Comparison of ENCODE assay signal across 35 cellular contexts in the genomic region with DNA sequence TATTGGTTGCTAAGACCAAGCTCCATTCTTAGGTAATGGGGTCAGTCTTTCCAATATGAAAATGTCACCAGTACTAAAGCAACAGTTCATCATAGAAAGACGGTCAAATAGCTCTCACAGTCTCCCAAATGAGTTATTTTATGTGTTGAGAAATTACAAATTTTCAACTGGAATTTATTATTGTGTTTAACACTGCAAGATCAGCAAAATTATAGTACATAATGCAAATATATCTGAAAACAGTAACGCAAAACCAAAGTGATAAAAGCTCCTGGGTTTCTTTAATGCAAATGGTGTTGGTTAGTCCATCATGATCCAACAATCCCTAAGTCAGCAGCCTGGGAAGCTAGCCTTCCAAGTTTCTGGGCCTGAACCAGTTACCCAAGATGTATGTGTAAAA.
"Had no signal": no experiment of that assay in that cellular context is flagged by ENCODE, and none has a peak within 500 bp of the region (broad histone marks: within the 10 kb centered on the region; RNA-seq: fewer than 3 reads in every experiment).

No MANE protein-coding gene starts in this region.

- FAIRE-seq: TTC549 had no signal

- H3K4me1 ChIP-seq: ascending aorta, body of pancreas, breast epithelium had no signal

- H3K27ac Mint-ChIP-seq: activated B cell treated with CpG ODN at 0.5 μM for 24 hours; activated CD4-positive, alpha-beta memory T cell treated with anti-CD3 and anti-CD28 coated beads, Interleukin-2, amount 10 ng/mL, durations not matched to agents 7 days and 5 days; activated CD4-positive, alpha-beta T cell treated with anti-CD3 and anti-CD28 coated beads, Interleukin-2, amount 10 ng/mL, durations not matched to agents 7 days and 5 days; activated CD8-positive, alpha-beta memory T cell treated with anti-CD3 and anti-CD28 coated beads, Interleukin-2, amount 10 ng/mL, durations not matched to agents 7 days and 5 days; activated CD8-positive, alpha-beta T cell treated with anti-CD3 and anti-CD28 coated beads, Interleukin-2, amount 10 ng/mL, durations not matched to agents 7 days and 5 days; activated naive CD4-positive, alpha-beta T cell treated with anti-CD3 and anti-CD28 coated beads, Interleukin-2, amount 10 ng/mL, durations not matched to agents 7 days and 5 days; activated naive CD4-positive, alpha-beta T cell treated with anti-CD3 and anti-CD28 coated beads, Interleukin-2, amount 50 U/mL, for 24 hours; activated naive CD8-positive, alpha-beta T cell; activated naive CD8-positive, alpha-beta T cell treated with anti-CD3 and anti-CD28 coated beads, Interleukin-2, amount 10 ng/mL, durations not matched to agents 7 days and 5 days; activated naive CD8-positive, alpha-beta T cell treated with anti-CD3 and anti-CD28 coated beads, Interleukin-2, amount 50 U/mL, for 24 hours; activated T-cell treated with anti-CD3 and anti-CD28 coated beads, Interleukin-2, amount 50 U/mL, for 24 hours; activated T-helper 2 cell treated with anti-CD3 and anti-CD28 coated beads, Interferon-gamma antibody, Interleukin-2, Interleukin-4, amounts not matched to agents 10 μg/mL and 5 μg/mL and 100 μg/mL, durations not matched to agents 14 hours and 24 hours and 36 hours; T-helper 1 cell treated with Interleukin-12 subunit alpha and Interleukin-12 subunit beta and Interleukin-4 antibody, amounts not matched to agents 30 μg/mL and 1 μg/mL, for 36 hours; T-helper 2 cell treated with Interferon-gamma antibody and Interleukin-4, amounts not matched to agents 5 μg/mL and 100 μg/mL, for 36 hours had no signal

- ATAC-seq: activated CD8-positive, alpha-beta memory T cell treated with anti-CD3 and anti-CD28 coated beads, Interleukin-2, amount 10 ng/mL, durations not matched to agents 7 days and 5 days; activated CD8-positive, alpha-beta T cell treated with anti-CD3 and anti-CD28 coated beads, Interleukin-2, amount 10 ng/mL, durations not matched to agents 7 days and 5 days; activated naive CD8-positive, alpha-beta T cell treated with anti-CD3 and anti-CD28 coated beads, Interleukin-2, amount 50 U/mL, for 24 hours; body of pancreas had no signal

- H3K27me3 ChIP-seq: ascending aorta, body of pancreas, brain microvascular endothelial cell had no signal

- H3K9me3 Mint-ChIP-seq: activated B cell treated with CpG ODN at 0.5 μM for 24 hours; activated CD4-positive, alpha-beta memory T cell treated with anti-CD3 and anti-CD28 coated beads, Interleukin-2, amount 10 ng/mL, durations not matched to agents 7 days and 5 days; activated CD4-positive, alpha-beta T cell treated with anti-CD3 and anti-CD28 coated beads, Interleukin-2, amount 10 ng/mL, durations not matched to agents 7 days and 5 days; activated naive CD4-positive, alpha-beta T cell treated with anti-CD3 and anti-CD28 coated beads, Interleukin-2, amount 10 ng/mL, durations not matched to agents 7 days and 5 days; activated naive CD4-positive, alpha-beta T cell treated with anti-CD3 and anti-CD28 coated beads, Interleukin-2, amount 50 U/mL, for 24 hours; activated naive CD8-positive, alpha-beta T cell treated with anti-CD3 and anti-CD28 coated beads, Interleukin-2, amount 10 ng/mL, durations not matched to agents 7 days and 5 days; activated naive CD8-positive, alpha-beta T cell treated with anti-CD3 and anti-CD28 coated beads, Interleukin-2, amount 50 U/mL, for 24 hours; activated T-cell treated with anti-CD3 and anti-CD28 coated beads, Interleukin-2, amount 50 U/mL, for 24 hours; activated T-helper 2 cell treated with anti-CD3 and anti-CD28 coated beads, Interferon-gamma antibody, Interleukin-2, Interleukin-4, amounts not matched to agents 10 μg/mL and 5 μg/mL and 100 μg/mL, durations not matched to agents 14 hours and 24 hours and 36 hours; T-helper 1 cell treated with Interleukin-12 subunit alpha and Interleukin-12 subunit beta and Interleukin-4 antibody, amounts not matched to agents 30 μg/mL and 1 μg/mL, for 36 hours; T-helper 2 cell treated with Interferon-gamma antibody and Interleukin-4, amounts not matched to agents 5 μg/mL and 100 μg/mL, for 36 hours had no signal

- H3K36me3 Mint-ChIP-seq: activated CD8-positive, alpha-beta memory T cell treated with anti-CD3 and anti-CD28 coated beads, Interleukin-2, amount 10 ng/mL, durations not matched to agents 7 days and 5 days; activated naive CD4-positive, alpha-beta T cell treated with anti-CD3 and anti-CD28 coated beads, Interleukin-2, amount 10 ng/mL, durations not matched to agents 7 days and 5 days; activated naive CD4-positive, alpha-beta T cell treated with anti-CD3 and anti-CD28 coated beads, Interleukin-2, amount 50 U/mL, for 24 hours; activated naive CD8-positive, alpha-beta T cell; activated naive CD8-positive, alpha-beta T cell treated with anti-CD3 and anti-CD28 coated beads, Interleukin-2, amount 10 ng/mL, durations not matched to agents 7 days and 5 days had no signal

- H3K4me3 ChIP-seq: ascending aorta, body of pancreas, breast epithelium had no signal

- H3K36me3 ChIP-seq: ascending aorta, brain microvascular endothelial cell, breast epithelium had no signal

- H3K4me1 Mint-ChIP-seq: activated B cell treated with CpG ODN at 0.5 μM for 24 hours; activated naive CD4-positive, alpha-beta T cell treated with anti-CD3 and anti-CD28 coated beads, Interleukin-2, amount 50 U/mL, for 24 hours; activated naive CD8-positive, alpha-beta T cell treated with anti-CD3 and anti-CD28 coated beads, Interleukin-2, amount 50 U/mL, for 24 hours had no signal

- H3K9me3 ChIP-seq: ascending aorta, body of pancreas, breast epithelium had no signal

- H3K4me3 Mint-ChIP-seq: activated B cell treated with CpG ODN at 0.5 μM for 24 hours; activated CD4-positive, alpha-beta memory T cell treated with anti-CD3 and anti-CD28 coated beads, Interleukin-2, amount 10 ng/mL, durations not matched to agents 7 days and 5 days; activated CD4-positive, alpha-beta T cell treated with anti-CD3 and anti-CD28 coated beads, Interleukin-2, amount 10 ng/mL, durations not matched to agents 7 days and 5 days; activated CD8-positive, alpha-beta memory T cell treated with anti-CD3 and anti-CD28 coated beads, Interleukin-2, amount 10 ng/mL, durations not matched to agents 7 days and 5 days; activated CD8-positive, alpha-beta T cell treated with anti-CD3 and anti-CD28 coated beads, Interleukin-2, amount 10 ng/mL, durations not matched to agents 7 days and 5 days; activated naive CD4-positive, alpha-beta T cell treated with anti-CD3 and anti-CD28 coated beads, Interleukin-2, amount 10 ng/mL, durations not matched to agents 7 days and 5 days; activated naive CD4-positive, alpha-beta T cell treated with anti-CD3 and anti-CD28 coated beads, Interleukin-2, amount 50 U/mL, for 24 hours; activated naive CD8-positive, alpha-beta T cell; activated naive CD8-positive, alpha-beta T cell treated with anti-CD3 and anti-CD28 coated beads, Interleukin-2, amount 10 ng/mL, durations not matched to agents 7 days and 5 days; activated naive CD8-positive, alpha-beta T cell treated with anti-CD3 and anti-CD28 coated beads, Interleukin-2, amount 50 U/mL, for 24 hours; activated T-cell treated with anti-CD3 and anti-CD28 coated beads, Interleukin-2, amount 50 U/mL, for 24 hours; T-helper 1 cell treated with Interleukin-12 subunit alpha and Interleukin-12 subunit beta and Interleukin-4 antibody, amounts not matched to agents 30 μg/mL and 1 μg/mL, for 36 hours; T-helper 2 cell treated with Interferon-gamma antibody and Interleukin-4, amounts not matched to agents 5 μg/mL and 100 μg/mL, for 36 hours had no signal

- DNase-seq: activated B cell treated with CpG ODN at 0.5 μM for 24 hours; activated CD4-positive, alpha-beta memory T cell treated with anti-CD3 and anti-CD28 coated beads, Interleukin-2, amount 10 ng/mL, durations not matched to agents 7 days and 5 days; activated CD4-positive, alpha-beta T cell treated with anti-CD3 and anti-CD28 coated beads for 4 hours; activated CD4-positive, alpha-beta T cell treated with anti-CD3 and anti-CD28 coated beads, Interleukin-2, amount 10 ng/mL, durations not matched to agents 7 days and 5 days; activated CD4-positive, alpha-beta T cell treated with anti-CD3 and anti-CD28 coated beads, Interleukin-2, amount 50 U/mL, for 48 hours; activated CD4-positive, CD25-positive, alpha-beta regulatory T cell treated with anti-CD3 and anti-CD28 coated beads, Interleukin-2, amount 50 U/mL, for 72 hours; activated CD8-positive, alpha-beta memory T cell treated with anti-CD3 and anti-CD28 coated beads for 24 hours; activated CD8-positive, alpha-beta memory T cell treated with anti-CD3 and anti-CD28 coated beads, Interleukin-2, amount 10 ng/mL, durations not matched to agents 7 days and 5 days; activated CD8-positive, alpha-beta memory T cell treated with anti-CD3 and anti-CD28 coated beads, Interleukin-2, amount 50 U/mL, for 48 hours; activated CD8-positive, alpha-beta T cell treated with anti-CD3 and anti-CD28 coated beads, Interleukin-2, amount 10 ng/mL, durations not matched to agents 7 days and 5 days; activated effector memory CD4-positive, alpha-beta T cell treated with Interleukin-2 at 50 U/mL for 16 hours; activated gamma-delta T cell; activated naive CD4-positive, alpha-beta T cell treated with anti-CD3 and anti-CD28 coated beads, Interleukin-2, amount 10 ng/mL, durations not matched to agents 7 days and 5 days; activated naive CD4-positive, alpha-beta T cell treated with Interleukin-2 at 50 U/mL for 16 hours; activated naive CD8-positive, alpha-beta T cell treated with anti-CD3 and anti-CD28 coated beads, Interleukin-2, amount 10 ng/mL, durations not matched to agents 7 days and 5 days; activated naive CD8-positive, alpha-beta T cell treated with anti-CD3 and anti-CD28 coated beads, Interleukin-2, amount 50 U/mL, for 24 hours; activated T-cell treated with anti-CD3 and anti-CD28 coated beads, Interleukin-2, amount 50 U/mL, for 24 hours; activated T-cell treated with anti-CD3 and anti-CD28 coated beads, Interleukin-2, amount 50 U/mL, for 48 hours; amygdala; anterior cingulate cortex; body of pancreas; brain microvascular endothelial cell; central memory CD4-positive, alpha-beta T cell; T-helper 1 cell; T-helper 2 cell; T-helper 9 cell had no signal

- H3K27ac ChIP-seq: ascending aorta, body of pancreas, brain microvascular endothelial cell, breast epithelium, VCaP had no signal

- H3K27me3 Mint-ChIP-seq: activated B cell treated with CpG ODN at 0.5 μM for 24 hours; activated CD4-positive, alpha-beta memory T cell treated with anti-CD3 and anti-CD28 coated beads, Interleukin-2, amount 10 ng/mL, durations not matched to agents 7 days and 5 days; activated CD4-positive, alpha-beta T cell treated with anti-CD3 and anti-CD28 coated beads, Interleukin-2, amount 10 ng/mL, durations not matched to agents 7 days and 5 days; activated CD8-positive, alpha-beta memory T cell treated with anti-CD3 and anti-CD28 coated beads, Interleukin-2, amount 10 ng/mL, durations not matched to agents 7 days and 5 days; activated naive CD4-positive, alpha-beta T cell treated with anti-CD3 and anti-CD28 coated beads, Interleukin-2, amount 10 ng/mL, durations not matched to agents 7 days and 5 days; activated naive CD4-positive, alpha-beta T cell treated with anti-CD3 and anti-CD28 coated beads, Interleukin-2, amount 50 U/mL, for 24 hours; activated naive CD8-positive, alpha-beta T cell; activated naive CD8-positive, alpha-beta T cell treated with anti-CD3 and anti-CD28 coated beads, Interleukin-2, amount 10 ng/mL, durations not matched to agents 7 days and 5 days; activated naive CD8-positive, alpha-beta T cell treated with anti-CD3 and anti-CD28 coated beads, Interleukin-2, amount 50 U/mL, for 24 hours had no signal
